11 cellular contexts compared by ENCODE assay signal in genomic region chr18:80035997-80036396, GRCh38. TPM values are rescaled to one million over a fixed set of nuclear protein-coding genes. Genes with fewer than 3 reads are reported as not detected.
DNase-seq lines count a peak whose midpoint lies in the region; ATAC-seq and TF ChIP-seq lines count a peak whose summit lies in the region.
"Had no signal": no experiment of that assay in that cellular context is flagged by ENCODE, and none has a peak within 500 bp of the region (broad histone marks: within the 10 kb centered on the region; RNA-seq: fewer than 3 reads in every experiment).

No MANE protein-coding gene starts in this region.

- H3K4me1 Mint-ChIP-seq in CD4-positive, alpha-beta T cell (ENCODE audit: low read depth): peaks cover 41% of the 10 kb centered on the region
- H3K4me1 Mint-ChIP-seq in T-cell: peaks cover 26 to 29% (median 29%) of the 10 kb centered on the region in 3 donors

- no peak overlapping the region for H3K27ac ChIP-seq in CD4-positive, alpha-beta T cell (ENCODE audit: low read depth, low read length)
- H3K27ac ChIP-seq in GM23248: no peak overlapping the region
- H3K27ac ChIP-seq in mesodermal cell (ENCODE audit: low read depth, low read length, severe bottlenecking): no peak overlapping the region

- CTCF ChIA-PET in CD4-positive, alpha-beta T cell (lab: Charles Lee): no interaction called here
- CTCF ChIA-PET in T-cell (lab: Charles Lee): no interaction called here

- no peaks in the 10 kb centered on the region for H4K20me1 ChIP-seq in GM23248 (ENCODE audit: insufficient read depth)

- WGBS in GM23248 (ENCODE audit: low coverage in 1 of 2, low lambda C conversion rate in 2 of 2, missing lambda C conversion rate in 2 of 2), 2 experiments: 95 to 96% methylated on average over 7 of the region's 7 CpGs
- 83 to 93% methylated on average over 5 to 6 of the region's 7 CpGs for WGBS in mesodermal cell (ENCODE audit: insufficient coverage in 2 of 2), 2 experiments

- H3K4me1 ChIP-seq in GM23248 (ENCODE audit: insufficient read depth) (no peaks in the 10 kb centered on the region), mesodermal cell (ENCODE audit: control insufficient read depth, insufficient read depth, low read length, poor library complexity, severe bottlenecking) (peaks cover 4% of the 10 kb centered on the region)

- H3K9me2 ChIP-seq in GM23248 (ENCODE audit: insufficient read depth): no peaks in the 10 kb centered on the region

- H3K4me2 ChIP-seq in GM23248 (ENCODE audit: unreplicated experiment): peak overlapping the region; percentile 91

- no peak for DNase-seq in CD4-positive, alpha-beta T cell
- DNase-seq in GM23248: no peak
- DNase-seq in T-cell: no peak
- no peak for DNase-seq in NCI-H146 treated with DMSO at 0.1 percent for 48 hours (lab: John Stamatoyannopoulos, UW; ENCODE audit: unreplicated experiment)
- DNase-seq in NCI-H2171 treated with DMSO at 0.1 percent for 48 hours (lab: John Stamatoyannopoulos, UW): no peak
- DNase-seq: effector CD4-positive, alpha-beta T cell; heart right ventricle; mesenchymal stem cell had no signal

- peak overlapping the region; percentile 81 for H3K4me3 Mint-ChIP-seq in CD4-positive, alpha-beta T cell
- peak overlapping the region; percentile 7 to 85 (median 8) for H3K4me3 Mint-ChIP-seq in T-cell

- no peaks in the 10 kb centered on the region for H3K27me3 ChIP-seq in CD4-positive, alpha-beta T cell (ENCODE audit: control insufficient read depth, insufficient read depth, low read length)
- no peaks in the 10 kb centered on the region for H3K27me3 ChIP-seq in GM23248 (replicated peaks; ENCODE audit: insufficient read depth)
- H3K27me3 ChIP-seq: heart right ventricle had no signal

- no peak overlapping the region for H3K9ac ChIP-seq in GM23248

- in situ Hi-C loops in GM23248 (cut with MboI): no loop called here

- H3K36me3 ChIP-seq in GM23248 (ENCODE audit: low read depth) (no peaks in the 10 kb centered on the region), mesodermal cell (ENCODE audit: control insufficient read depth, insufficient read depth, low read length) (peaks cover 39% of the 10 kb centered on the region)

- H3F3A ChIP-seq in GM23248 (ENCODE audit: insufficient read depth): no peaks in the 10 kb centered on the region

- H2AFZ ChIP-seq in GM23248: no peak overlapping the region

- H3K36me3 Mint-ChIP-seq in CD4-positive, alpha-beta T cell (ENCODE audit: low read depth): peaks cover 44% of the 10 kb centered on the region
- H3K36me3 Mint-ChIP-seq in T-cell: peaks cover 23% of the 10 kb centered on the region

- no peak for TF ChIP-seq CTCF in CD4-positive, alpha-beta T cell (IDR thresholded peaks at IDR 0.05)

- no peak for ATAC-seq in CD4-positive, alpha-beta T cell (ENCODE audit: poor library complexity)
- ATAC-seq in T-cell (replicated peaks in 1 of 4) (no peak), HG02571 (IDR thresholded peaks at IDR 0.05; ENCODE audit: unreplicated experiment) (no peak), GM19395 (IDR thresholded peaks at IDR 0.05; ENCODE audit: unreplicated experiment) (no peak)
- ATAC-seq: heart right ventricle had no signal

- POLR2A ChIA-PET in CD4-positive, alpha-beta T cell (lab: Charles Lee): no interaction called here
- POLR2A ChIA-PET in T-cell (lab: Charles Lee): no interaction called here

- intact Hi-C loops in CD4-positive, alpha-beta T cell (cut with DNase I, micrococcal nuclease): loop anchor here in 1 of 2 experiments (2.0 to 10.0 kb wide), 3 partner anchors 73 to 661 kb away; partner anchors contain the start of gene ADNP2

- peaks cover 44% of the 10 kb centered on the region for H3K79me2 ChIP-seq in GM23248 (ENCODE audit: insufficient read depth)

- no peaks in the 10 kb centered on the region for H3K27me3 Mint-ChIP-seq in CD4-positive, alpha-beta T cell
- no peaks in the 10 kb centered on the region for H3K27me3 Mint-ChIP-seq in T-cell

- H3K9me3 ChIP-seq in CD4-positive, alpha-beta T cell (ENCODE audit: control insufficient read depth, low read length): no peaks in the 10 kb centered on the region
- H3K9me3 ChIP-seq in GM23248 (ENCODE audit: low read depth) (no peaks in the 10 kb centered on the region), mesodermal cell (ENCODE audit: control insufficient read depth, low read length) (no peaks in the 10 kb centered on the region)
- H3K9me3 ChIP-seq: heart right ventricle had no signal

- H3K9me3 Mint-ChIP-seq in CD4-positive, alpha-beta T cell: no peaks in the 10 kb centered on the region
- H3K9me3 Mint-ChIP-seq in T-cell: no peaks in the 10 kb centered on the region

- H3K4me3 ChIP-seq in GM23248 (peak overlapping the region; percentile 97; the same call in 1 of the 2 replicates), mesodermal cell (ENCODE audit: extremely low read depth, insufficient read depth, low read length, poor library complexity, severe bottlenecking) (peak overlapping the region; percentile 72)

- peak overlapping the region; percentile 34 for H3K27ac Mint-ChIP-seq in CD4-positive, alpha-beta T cell
- H3K27ac Mint-ChIP-seq in T-cell: no peak overlapping the region

RNA-seq across cellular contexts. Expression of gene RBFA, which starts 1.8 kb away (rescaled TPM):
- total RNA-seq in CD4-positive, alpha-beta T cell: 10 to 100 TPM; 11.2 to 12.3 TPM
- total RNA-seq in GM23248 (2014; rRNA removed; shearing (Covaris generic)): 23.4 and 28.2 TPM in 2 replicates
- polyA plus RNA-seq in GM23248 (2016; fragmentation: Nextera tagmentation; extraction: Ambion mirVana): 27.9 and 29.2 TPM in 2 replicates
- 10 to 100 TPM; 17.9 to 27.4 (median 20.9) TPM for total RNA-seq in T-cell
- polyA plus RNA-seq in mesodermal cell (2013, experiment 1 of 2): 37.5 TPM
- polyA plus RNA-seq in mesodermal cell (2013, experiment 2 of 2): 42.8 TPM

RNA-seq across cellular contexts. Expression of gene TXNL4A, which starts 47.6 kb away (rescaled TPM):
- 10 to 100 TPM; 55.0 to 55.7 TPM for total RNA-seq in CD4-positive, alpha-beta T cell
- total RNA-seq in GM23248 (2014; rRNA removed; shearing (Covaris generic)): 17.4 and 28.5 TPM in 2 replicates
- 192 and 195 TPM in 2 replicates for polyA plus RNA-seq in GM23248 (2016; fragmentation: Nextera tagmentation; extraction: Ambion mirVana)
- total RNA-seq in T-cell: 10 to 100 TPM; 61.2 to 77.8 (median 72.7) TPM
- 130 TPM for polyA plus RNA-seq in mesodermal cell (2013, experiment 1 of 2)
- 113 TPM for polyA plus RNA-seq in mesodermal cell (2013, experiment 2 of 2)
